ENCODE assay signal across 35 cellular contexts in the genomic region with DNA sequence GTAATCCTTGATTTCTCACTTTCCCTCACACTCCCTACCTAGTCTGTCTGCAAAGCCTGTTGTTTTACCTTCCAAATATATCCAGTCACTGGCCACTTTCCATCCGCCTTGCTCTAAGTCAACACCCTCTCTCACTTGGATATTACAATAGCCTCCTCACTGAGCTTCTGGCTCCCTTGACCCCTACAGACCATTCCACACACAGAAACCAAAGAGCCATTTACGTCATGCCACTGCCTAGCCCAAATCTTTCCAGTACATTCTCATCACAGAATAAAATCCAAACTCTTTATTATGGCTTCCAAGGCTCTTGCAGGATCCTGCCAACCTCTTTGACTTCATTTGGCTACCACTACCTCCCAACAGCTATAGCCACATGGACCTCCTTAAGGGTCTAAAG.
"Had no signal": no experiment of that assay in that cellular context is flagged by ENCODE, and none has a peak within 500 bp of the region (broad histone marks: within the 10 kb centered on the region; RNA-seq: fewer than 3 reads in every experiment).

No MANE protein-coding gene starts in this region.

- H3K4me1 Mint-ChIP-seq: activated B cell treated with CpG ODN at 0.5 μM for 24 hours; activated CD4-positive, alpha-beta T cell treated with anti-CD3 and anti-CD28 coated beads, Interleukin-2, amount 10 ng/mL, durations not matched to agents 24 days and 14 days; activated CD8-positive, alpha-beta memory T cell treated with anti-CD3 and anti-CD28 coated beads, Interleukin-2, amount 10 ng/mL, durations not matched to agents 7 days and 5 days; activated naive CD4-positive, alpha-beta T cell treated with anti-CD3 and anti-CD28 coated beads, Interleukin-2, amount 10 ng/mL, durations not matched to agents 7 days and 5 days; activated naive CD4-positive, alpha-beta T cell treated with anti-CD3 and anti-CD28 coated beads, Interleukin-2, amount 50 U/mL, for 24 hours; activated naive CD8-positive, alpha-beta T cell treated with anti-CD3 and anti-CD28 coated beads, Interleukin-2, amount 10 ng/mL, durations not matched to agents 7 days and 5 days; activated naive CD8-positive, alpha-beta T cell treated with anti-CD3 and anti-CD28 coated beads, Interleukin-2, amount 50 U/mL, for 24 hours; central memory CD8-positive, alpha-beta T cell had no signal

- H3K36me3 Mint-ChIP-seq: activated CD4-positive, alpha-beta memory T cell treated with anti-CD3 and anti-CD28 coated beads for 36 hours; activated CD8-positive, alpha-beta memory T cell treated with anti-CD3 and anti-CD28 coated beads, Interleukin-2, amount 10 ng/mL, durations not matched to agents 7 days and 5 days; activated naive CD4-positive, alpha-beta T cell treated with anti-CD3 and anti-CD28 coated beads, Interleukin-2, amount 10 ng/mL, durations not matched to agents 7 days and 5 days; activated naive CD4-positive, alpha-beta T cell treated with anti-CD3 and anti-CD28 coated beads, Interleukin-2, amount 50 U/mL, for 24 hours; activated naive CD8-positive, alpha-beta T cell; activated naive CD8-positive, alpha-beta T cell treated with anti-CD3 and anti-CD28 coated beads, Interleukin-2, amount 10 ng/mL, durations not matched to agents 7 days and 5 days; brain had no signal

- H3K4me3 ChIP-seq: ascending aorta, cardiac muscle cell had no signal

- DNase-seq: activated B cell treated with CpG ODN at 0.5 μM for 24 hours; activated CD4-positive, alpha-beta memory T cell treated with anti-CD3 and anti-CD28 coated beads for 36 hours; activated CD4-positive, alpha-beta T cell treated with anti-CD3 and anti-CD28 coated beads for 4 hours; activated CD4-positive, alpha-beta T cell treated with anti-CD3 and anti-CD28 coated beads, Interleukin-2, amount 10 ng/mL, durations not matched to agents 24 days and 14 days; activated CD4-positive, alpha-beta T cell treated with anti-CD3 and anti-CD28 coated beads, Interleukin-2, amount 50 U/mL, for 1 hour; activated CD4-positive, alpha-beta T cell treated with anti-CD3 and anti-CD28 coated beads, Interleukin-2, amount 50 U/mL, for 4 hours; activated CD4-positive, CD25-positive, alpha-beta regulatory T cell treated with anti-CD3 and anti-CD28 coated beads, Interleukin-2, amount 50 U/mL, for 72 hours; activated CD8-positive, alpha-beta memory T cell treated with anti-CD3 and anti-CD28 coated beads for 24 hours; activated CD8-positive, alpha-beta memory T cell treated with anti-CD3 and anti-CD28 coated beads, Interleukin-2, amount 10 ng/mL, durations not matched to agents 7 days and 5 days; activated CD8-positive, alpha-beta memory T cell treated with anti-CD3 and anti-CD28 coated beads, Interleukin-2, amount 50 U/mL, for 48 hours; activated CD8-positive, alpha-beta T cell treated with anti-CD3 and anti-CD28 coated beads, Interleukin-2, amount 10 ng/mL, durations not matched to agents 7 days and 5 days; activated effector memory CD4-positive, alpha-beta T cell treated with Interleukin-2 at 50 U/mL for 16 hours; activated gamma-delta T cell; activated naive CD4-positive, alpha-beta T cell treated with anti-CD3 and anti-CD28 coated beads, Interleukin-2, amount 10 ng/mL, durations not matched to agents 7 days and 5 days; activated naive CD4-positive, alpha-beta T cell treated with Interleukin-2 at 50 U/mL for 16 hours; activated naive CD8-positive, alpha-beta T cell treated with anti-CD3 and anti-CD28 coated beads, Interleukin-2, amount 10 ng/mL, durations not matched to agents 7 days and 5 days; activated naive CD8-positive, alpha-beta T cell treated with anti-CD3 and anti-CD28 coated beads, Interleukin-2, amount 50 U/mL, for 24 hours; activated T-cell treated with anti-CD3 and anti-CD28 coated beads, Interleukin-2, amount 50 U/mL, for 24 hours; activated T-cell treated with anti-CD3 and anti-CD28 coated beads, Interleukin-2, amount 50 U/mL, for 48 hours; amygdala; anterior cingulate cortex; caudate nucleus; cerebellar nuclear complex; T-helper 1 cell; T-helper 2 cell; T-helper 9 cell had no signal

- H3K9me3 Mint-ChIP-seq: activated B cell treated with CpG ODN at 0.5 μM for 24 hours; activated CD4-positive, alpha-beta memory T cell treated with anti-CD3 and anti-CD28 coated beads for 36 hours; activated CD4-positive, alpha-beta T cell treated with anti-CD3 and anti-CD28 coated beads, Interleukin-2, amount 10 ng/mL, durations not matched to agents 24 days and 14 days; activated naive CD4-positive, alpha-beta T cell treated with anti-CD3 and anti-CD28 coated beads, Interleukin-2, amount 10 ng/mL, durations not matched to agents 7 days and 5 days; activated naive CD4-positive, alpha-beta T cell treated with anti-CD3 and anti-CD28 coated beads, Interleukin-2, amount 50 U/mL, for 24 hours; activated naive CD8-positive, alpha-beta T cell treated with anti-CD3 and anti-CD28 coated beads, Interleukin-2, amount 10 ng/mL, durations not matched to agents 7 days and 5 days; activated naive CD8-positive, alpha-beta T cell treated with anti-CD3 and anti-CD28 coated beads, Interleukin-2, amount 50 U/mL, for 24 hours; activated T-cell treated with anti-CD3 and anti-CD28 coated beads, Interleukin-2, amount 50 U/mL, for 24 hours; activated T-helper 2 cell treated with anti-CD3 and anti-CD28 coated beads, Interferon-gamma antibody, Interleukin-2, Interleukin-4, amounts not matched to agents 10 μg/mL and 5 μg/mL and 100 μg/mL, durations not matched to agents 14 hours and 24 hours and 36 hours; brain; central memory CD8-positive, alpha-beta T cell; T-helper 1 cell treated with Interleukin-12 subunit alpha and Interleukin-12 subunit beta and Interleukin-4 antibody, amounts not matched to agents 30 μg/mL and 1 μg/mL, for 36 hours; T-helper 2 cell treated with Interferon-gamma antibody and Interleukin-4, amounts not matched to agents 5 μg/mL and 100 μg/mL, for 36 hours had no signal

- H3K27ac Mint-ChIP-seq: activated B cell treated with CpG ODN at 0.5 μM for 24 hours; activated CD4-positive, alpha-beta memory T cell treated with anti-CD3 and anti-CD28 coated beads for 36 hours; activated CD4-positive, alpha-beta T cell treated with anti-CD3 and anti-CD28 coated beads, Interleukin-2, amount 10 ng/mL, durations not matched to agents 24 days and 14 days; activated CD8-positive, alpha-beta memory T cell treated with anti-CD3 and anti-CD28 coated beads, Interleukin-2, amount 10 ng/mL, durations not matched to agents 7 days and 5 days; activated CD8-positive, alpha-beta T cell treated with anti-CD3 and anti-CD28 coated beads, Interleukin-2, amount 10 ng/mL, durations not matched to agents 7 days and 5 days; activated naive CD4-positive, alpha-beta T cell treated with anti-CD3 and anti-CD28 coated beads, Interleukin-2, amount 10 ng/mL, durations not matched to agents 7 days and 5 days; activated naive CD4-positive, alpha-beta T cell treated with anti-CD3 and anti-CD28 coated beads, Interleukin-2, amount 50 U/mL, for 24 hours; activated naive CD8-positive, alpha-beta T cell; activated naive CD8-positive, alpha-beta T cell treated with anti-CD3 and anti-CD28 coated beads, Interleukin-2, amount 10 ng/mL, durations not matched to agents 7 days and 5 days; activated naive CD8-positive, alpha-beta T cell treated with anti-CD3 and anti-CD28 coated beads, Interleukin-2, amount 50 U/mL, for 24 hours; activated T-cell treated with anti-CD3 and anti-CD28 coated beads, Interleukin-2, amount 50 U/mL, for 24 hours; activated T-helper 2 cell treated with anti-CD3 and anti-CD28 coated beads, Interferon-gamma antibody, Interleukin-2, Interleukin-4, amounts not matched to agents 10 μg/mL and 5 μg/mL and 100 μg/mL, durations not matched to agents 14 hours and 24 hours and 36 hours; brain; T-helper 1 cell treated with Interleukin-12 subunit alpha and Interleukin-12 subunit beta and Interleukin-4 antibody, amounts not matched to agents 30 μg/mL and 1 μg/mL, for 36 hours; T-helper 2 cell treated with Interferon-gamma antibody and Interleukin-4, amounts not matched to agents 5 μg/mL and 100 μg/mL, for 36 hours had no signal

- H3K4me3 Mint-ChIP-seq: activated B cell treated with CpG ODN at 0.5 μM for 24 hours; activated CD4-positive, alpha-beta memory T cell treated with anti-CD3 and anti-CD28 coated beads for 36 hours; activated CD4-positive, alpha-beta T cell treated with anti-CD3 and anti-CD28 coated beads, Interleukin-2, amount 10 ng/mL, durations not matched to agents 24 days and 14 days; activated CD8-positive, alpha-beta memory T cell treated with anti-CD3 and anti-CD28 coated beads, Interleukin-2, amount 10 ng/mL, durations not matched to agents 7 days and 5 days; activated CD8-positive, alpha-beta T cell treated with anti-CD3 and anti-CD28 coated beads, Interleukin-2, amount 10 ng/mL, durations not matched to agents 7 days and 5 days; activated naive CD4-positive, alpha-beta T cell treated with anti-CD3 and anti-CD28 coated beads, Interleukin-2, amount 10 ng/mL, durations not matched to agents 7 days and 5 days; activated naive CD4-positive, alpha-beta T cell treated with anti-CD3 and anti-CD28 coated beads, Interleukin-2, amount 50 U/mL, for 24 hours; activated naive CD8-positive, alpha-beta T cell; activated naive CD8-positive, alpha-beta T cell treated with anti-CD3 and anti-CD28 coated beads, Interleukin-2, amount 10 ng/mL, durations not matched to agents 7 days and 5 days; activated naive CD8-positive, alpha-beta T cell treated with anti-CD3 and anti-CD28 coated beads, Interleukin-2, amount 50 U/mL, for 24 hours; activated T-cell treated with anti-CD3 and anti-CD28 coated beads, Interleukin-2, amount 50 U/mL, for 24 hours; brain; central memory CD8-positive, alpha-beta T cell; T-helper 1 cell treated with Interleukin-12 subunit alpha and Interleukin-12 subunit beta and Interleukin-4 antibody, amounts not matched to agents 30 μg/mL and 1 μg/mL, for 36 hours; T-helper 2 cell treated with Interferon-gamma antibody and Interleukin-4, amounts not matched to agents 5 μg/mL and 100 μg/mL, for 36 hours had no signal

- H3K27me3 Mint-ChIP-seq: activated B cell treated with CpG ODN at 0.5 μM for 24 hours; activated CD4-positive, alpha-beta T cell treated with anti-CD3 and anti-CD28 coated beads, Interleukin-2, amount 10 ng/mL, durations not matched to agents 24 days and 14 days; activated CD8-positive, alpha-beta memory T cell treated with anti-CD3 and anti-CD28 coated beads, Interleukin-2, amount 10 ng/mL, durations not matched to agents 7 days and 5 days; activated naive CD4-positive, alpha-beta T cell treated with anti-CD3 and anti-CD28 coated beads, Interleukin-2, amount 10 ng/mL, durations not matched to agents 7 days and 5 days; activated naive CD4-positive, alpha-beta T cell treated with anti-CD3 and anti-CD28 coated beads, Interleukin-2, amount 50 U/mL, for 24 hours; activated naive CD8-positive, alpha-beta T cell; activated naive CD8-positive, alpha-beta T cell treated with anti-CD3 and anti-CD28 coated beads, Interleukin-2, amount 10 ng/mL, durations not matched to agents 7 days and 5 days; activated naive CD8-positive, alpha-beta T cell treated with anti-CD3 and anti-CD28 coated beads, Interleukin-2, amount 50 U/mL, for 24 hours; brain; central memory CD8-positive, alpha-beta T cell had no signal
